In the genomic region with DNA sequence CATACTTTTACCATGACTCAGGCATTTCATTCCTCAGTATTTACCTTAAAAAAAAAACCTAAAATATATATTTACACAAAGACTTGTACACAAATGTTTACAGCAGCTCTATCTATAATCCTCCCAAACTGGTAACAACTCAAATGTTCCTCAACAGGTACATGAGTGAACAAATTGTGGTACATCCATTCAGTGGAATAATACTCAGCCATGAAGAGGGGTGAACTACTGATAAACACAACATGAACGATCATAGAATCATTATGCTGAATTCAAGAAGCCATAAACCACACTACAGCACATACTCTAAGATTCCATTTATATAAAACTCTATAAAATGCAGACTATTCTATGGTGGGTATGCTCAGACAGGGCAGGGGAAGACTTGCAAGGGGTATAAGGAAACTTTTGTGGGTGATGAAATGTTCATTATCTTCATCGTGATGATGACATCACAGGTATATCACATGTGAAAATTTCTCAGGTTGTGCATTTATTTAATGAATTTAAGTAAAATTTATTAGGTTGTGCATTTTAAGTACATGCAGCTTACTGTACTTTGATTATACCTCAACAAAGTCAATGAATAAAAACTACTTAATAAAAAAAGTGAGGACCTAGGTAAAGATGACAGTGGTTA, we compare ENCODE assay signal across 1 cellular context.
TF ChIP-seq lines count a peak whose summit lies in the region.

No MANE protein-coding gene starts in this region.

TF ChIP-seq in K562, 482 proteins besides CTCF, POLR2A, EP300 and RAD21 (continued from another document):
- TF ChIP-seq HNRNPH1 (optimal IDR thresholded peaks at IDR 0.05; ENCODE audit: low read depth, low read length) (no peak), RCOR1 (IDR thresholded peaks at IDR 0.05; ENCODE audit: borderline replicate concordance in 1 of 2, low read depth in 2 of 2, low read length in 2 of 2) (peak in 1 of 2 experiments; percentile 46; a peak in 1 of 4 replicates), PHTF2 (CRISPR knock-in tag; IDR thresholded peaks at IDR 0.05) (no peak), FOXK2 (conservative IDR thresholded peaks at IDR 0.05 in 1 of 2, IDR thresholded peaks at IDR 0.05 in 1 of 2; ENCODE audit: low read depth in 2 of 2) (no peak), SREBF1 (IDR thresholded peaks at IDR 0.05; ENCODE audit: borderline replicate concordance, low read depth, low read length) (no peak), ZFP1 (CRISPR knock-in tag; IDR thresholded peaks at IDR 0.05) (no peak), CEBPB (tag; IDR thresholded peaks at IDR 0.05) (no peak), ZBTB1 (CRISPR knock-in tag; IDR thresholded peaks at IDR 0.05; ENCODE audit: borderline replicate concordance, low read depth) (no peak), MYC (IDR thresholded peaks at IDR 0.05; ENCODE audit: low read depth, low read length) (no peak), MYC (CRISPR knock-in tag; IDR thresholded peaks at IDR 0.05; ENCODE audit: borderline replicate concordance, low read depth) (no peak), ZNF384 (IDR thresholded peaks at IDR 0.05; ENCODE audit: low read depth, low read length) (no peak)
- TF ChIP-seq, protein P1, sequence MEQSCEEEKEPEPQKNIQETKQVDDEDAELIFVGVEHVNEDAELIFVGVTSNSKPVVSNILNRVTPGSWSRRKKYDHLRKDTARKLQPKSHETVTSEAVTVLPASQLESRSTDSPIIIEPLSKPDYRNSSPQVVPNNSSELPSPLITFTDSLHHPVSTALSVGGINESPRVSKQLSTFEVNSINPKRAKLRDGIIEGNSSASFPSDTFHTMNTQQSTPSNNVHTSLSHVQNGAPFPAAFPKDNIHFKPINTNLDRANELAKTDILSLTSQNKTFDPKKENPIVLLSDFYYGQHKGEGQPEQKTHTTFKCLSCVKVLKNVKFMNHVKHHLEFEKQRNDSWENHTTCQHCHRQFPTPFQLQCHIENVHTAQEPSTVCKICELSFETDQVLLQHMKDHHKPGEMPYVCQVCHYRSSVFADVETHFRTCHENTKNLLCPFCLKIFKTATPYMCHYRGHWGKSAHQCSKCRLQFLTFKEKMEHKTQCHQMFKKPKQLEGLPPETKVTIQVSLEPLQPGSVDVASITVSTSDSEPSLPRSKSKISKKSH (CRISPR knock-in tag; IDR thresholded peaks at IDR 0.05), result no peak
- TF ChIP-seq, protein P2, sequence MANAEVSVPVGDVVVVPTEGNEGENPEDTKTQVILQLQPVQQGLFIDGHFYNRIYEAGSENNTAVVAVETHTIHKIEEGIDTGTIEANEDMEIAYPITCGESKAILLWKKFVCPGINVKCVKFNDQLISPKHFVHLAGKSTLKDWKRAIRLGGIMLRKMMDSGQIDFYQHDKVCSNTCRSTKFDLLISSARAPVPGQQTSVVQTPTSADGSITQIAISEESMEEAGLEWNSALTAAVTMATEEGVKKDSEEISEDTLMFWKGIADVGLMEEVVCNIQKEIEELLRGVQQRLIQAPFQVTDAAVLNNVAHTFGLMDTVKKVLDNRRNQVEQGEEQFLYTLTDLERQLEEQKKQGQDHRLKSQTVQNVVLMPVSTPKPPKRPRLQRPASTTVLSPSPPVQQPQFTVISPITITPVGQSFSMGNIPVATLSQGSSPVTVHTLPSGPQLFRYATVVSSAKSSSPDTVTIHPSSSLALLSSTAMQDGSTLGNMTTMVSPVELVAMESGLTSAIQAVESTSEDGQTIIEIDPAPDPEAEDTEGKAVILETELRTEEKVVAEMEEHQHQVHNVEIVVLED (CRISPR knock-in tag; IDR thresholded peaks at IDR 0.05), result no peak
- TF ChIP-seq, protein P3, sequence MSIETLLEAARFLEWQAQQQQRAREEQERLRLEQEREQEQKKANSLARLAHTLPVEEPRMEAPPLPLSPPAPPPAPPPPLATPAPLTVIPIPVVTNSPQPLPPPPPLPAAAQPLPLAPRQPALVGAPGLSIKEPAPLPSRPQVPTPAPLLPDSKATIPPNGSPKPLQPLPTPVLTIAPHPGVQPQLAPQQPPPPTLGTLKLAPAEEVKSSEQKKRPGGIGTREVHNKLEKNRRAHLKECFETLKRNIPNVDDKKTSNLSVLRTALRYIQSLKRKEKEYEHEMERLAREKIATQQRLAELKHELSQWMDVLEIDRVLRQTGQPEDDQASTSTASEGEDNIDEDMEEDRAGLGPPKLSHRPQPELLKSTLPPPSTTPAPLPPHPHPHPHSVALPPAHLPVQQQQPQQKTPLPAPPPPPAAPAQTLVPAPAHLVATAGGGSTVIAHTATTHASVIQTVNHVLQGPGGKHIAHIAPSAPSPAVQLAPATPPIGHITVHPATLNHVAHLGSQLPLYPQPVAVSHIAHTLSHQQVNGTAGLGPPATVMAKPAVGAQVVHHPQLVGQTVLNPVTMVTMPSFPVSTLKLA (conservative IDR thresholded peaks at IDR 0.05), result no peak
- TF ChIP-seq, protein P4, sequence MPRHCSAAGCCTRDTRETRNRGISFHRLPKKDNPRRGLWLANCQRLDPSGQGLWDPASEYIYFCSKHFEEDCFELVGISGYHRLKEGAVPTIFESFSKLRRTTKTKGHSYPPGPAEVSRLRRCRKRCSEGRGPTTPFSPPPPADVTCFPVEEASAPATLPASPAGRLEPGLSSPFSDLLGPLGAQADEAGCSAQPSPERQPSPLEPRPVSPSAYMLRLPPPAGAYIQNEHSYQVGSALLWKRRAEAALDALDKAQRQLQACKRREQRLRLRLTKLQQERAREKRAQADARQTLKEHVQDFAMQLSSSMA (CRISPR knock-in tag; IDR thresholded peaks at IDR 0.05), result no peak
- TF ChIP-seq, protein P5, sequence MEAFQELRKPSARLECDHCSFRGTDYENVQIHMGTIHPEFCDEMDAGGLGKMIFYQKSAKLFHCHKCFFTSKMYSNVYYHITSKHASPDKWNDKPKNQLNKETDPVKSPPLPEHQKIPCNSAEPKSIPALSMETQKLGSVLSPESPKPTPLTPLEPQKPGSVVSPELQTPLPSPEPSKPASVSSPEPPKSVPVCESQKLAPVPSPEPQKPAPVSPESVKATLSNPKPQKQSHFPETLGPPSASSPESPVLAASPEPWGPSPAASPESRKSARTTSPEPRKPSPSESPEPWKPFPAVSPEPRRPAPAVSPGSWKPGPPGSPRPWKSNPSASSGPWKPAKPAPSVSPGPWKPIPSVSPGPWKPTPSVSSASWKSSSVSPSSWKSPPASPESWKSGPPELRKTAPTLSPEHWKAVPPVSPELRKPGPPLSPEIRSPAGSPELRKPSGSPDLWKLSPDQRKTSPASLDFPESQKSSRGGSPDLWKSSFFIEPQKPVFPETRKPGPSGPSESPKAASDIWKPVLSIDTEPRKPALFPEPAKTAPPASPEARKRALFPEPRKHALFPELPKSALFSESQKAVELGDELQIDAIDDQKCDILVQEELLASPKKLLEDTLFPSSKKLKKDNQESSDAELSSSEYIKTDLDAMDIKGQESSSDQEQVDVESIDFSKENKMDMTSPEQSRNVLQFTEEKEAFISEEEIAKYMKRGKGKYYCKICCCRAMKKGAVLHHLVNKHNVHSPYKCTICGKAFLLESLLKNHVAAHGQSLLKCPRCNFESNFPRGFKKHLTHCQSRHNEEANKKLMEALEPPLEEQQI (IDR thresholded peaks at IDR 0.05), result no peak
